8 cellular contexts compared by ENCODE assay signal in the genomic region with DNA sequence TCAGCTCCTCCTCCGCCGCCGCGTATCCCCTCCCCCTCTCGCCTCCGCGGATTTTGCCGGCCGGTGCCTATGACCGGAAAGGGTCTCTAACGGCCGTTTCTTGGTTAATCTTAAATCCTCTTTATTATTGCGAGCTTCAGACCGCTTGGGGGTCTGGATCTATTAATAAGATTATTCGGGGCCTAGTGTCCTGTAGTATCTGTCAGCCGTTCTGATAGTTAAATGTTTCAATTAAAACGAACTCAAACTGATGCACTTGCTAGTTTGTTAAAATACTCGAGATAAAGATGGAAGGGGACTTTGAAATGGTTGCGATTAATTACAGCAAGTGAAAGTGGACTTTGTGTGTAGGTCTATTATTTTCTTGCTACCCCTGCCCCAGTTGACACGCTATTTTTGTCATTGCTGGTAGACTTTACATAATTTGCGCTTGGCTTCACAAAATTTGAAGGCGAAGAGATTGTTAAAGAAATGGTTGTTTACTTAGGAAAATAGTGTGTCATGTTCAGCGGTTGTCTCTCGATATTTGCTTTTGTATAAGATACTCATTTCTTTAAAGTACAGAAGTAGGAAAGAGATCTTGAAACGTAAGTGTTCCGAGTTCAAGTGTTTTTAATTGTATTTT. TPM values are rescaled to one million over a fixed set of nuclear protein-coding genes. Genes with fewer than 3 reads are reported as not detected.
DNase-seq lines count a peak whose midpoint lies in the region; ATAC-seq lines count a peak whose summit lies in the region.

No MANE protein-coding gene starts in this region.

- 0 to 1% (median 0%) methylated on average over 26 of the region's 26 CpGs for WGBS in adipose tissue, 3 donors

- H3K4me1 Mint-ChIP-seq in immature natural killer cell, result peaks cover 54 to 66% of the 10 kb centered on the region in 2 donors

- H3K9me3 Mint-ChIP-seq in immature natural killer cell, result no peaks in the 10 kb centered on the region

- peak overlapping the region; percentile 90 for H3K27ac ChIP-seq in adipose tissue (ENCODE audit: low read depth, low read length)

- peaks cover 0 to 10% (median 0%) of the 10 kb centered on the region in 3 donors for H3K36me3 Mint-ChIP-seq in immature natural killer cell

- H3K4me3 Mint-ChIP-seq in immature natural killer cell, result peak overlapping the region; percentile 94 to 100 (median 98)

- peaks cover 10 to 21% (median 17%) of the 10 kb centered on the region in 3 donors for H3K27me3 Mint-ChIP-seq in immature natural killer cell (ENCODE audit: low read depth in 3 of 3)

- H3K27ac Mint-ChIP-seq in immature natural killer cell, result peak overlapping the region; percentile 99 to 100 (median 100)

- ATAC-seq in GM21619 (IDR thresholded peaks at IDR 0.05; ENCODE audit: unreplicated experiment) (no peak), HG03520 (IDR thresholded peaks at IDR 0.05; ENCODE audit: unreplicated experiment) (no peak)

- DNase-seq in SKM-1 treated with dmso at 0.1 percent for 144 hours (lab: John Stamatoyannopoulos, UW; ENCODE audit: unreplicated experiment) (peak; percentile 19), SKM-1 (lab: John Stamatoyannopoulos, UW; ENCODE audit: unreplicated experiment) (no peak), NCI-H526 treated with DMSO at 0.1 percent for 48 hours (lab: John Stamatoyannopoulos, UW) (peak; percentile 52), immature natural killer cell (no peak), smooth muscle cell of the brain vasculature (ENCODE audit: low read depth, low spot score) (peak; percentile 10)

RNA-seq across cellular contexts. Expression of a gene that starts 0.8 kb away (rescaled TPM):
- polyA plus RNA-seq in adipose tissue, result 100 to 1,000 TPM in 1 of 3 donors, 10 to 100 TPM in 2; 45.7 to 107 (median 83.2) TPM
- 100 to 1,000 TPM; 249 to 673 (median 267) TPM for polyA plus RNA-seq in immature natural killer cell

RNA-seq across cellular contexts. Expression of a gene that starts 1.7 kb away (rescaled TPM):
- polyA plus RNA-seq in adipose tissue (10 to 100 TPM; 16.7 to 45.5 (median 26.0) TPM), immature natural killer cell (10 to 100 TPM; 26.4 to 43.8 (median 36.3) TPM)

RNA-seq across cellular contexts. Expression of a gene that starts 44.9 kb away (rescaled TPM):
- 1 to 10 TPM; 4.6 to 8.7 (median 5.2) TPM for polyA plus RNA-seq in adipose tissue
- 1 to 10 TPM; 2.3 to 3.7 (median 3.2) TPM for polyA plus RNA-seq in immature natural killer cell

RNA-seq across cellular contexts. Expression of a gene that starts 52.1 kb away (rescaled TPM):
- 1 to 10 TPM in 2 of 3 donors, under 1 TPM in 1; 0.86 to 1.6 (median 1.3) TPM for polyA plus RNA-seq in adipose tissue
- under 1 TPM in 1 of 3 donors, not detected in 2; 1.00 TPM for polyA plus RNA-seq in immature natural killer cell

Comparison
In these comparisons a context has a peak if more than half of its experiments do, and no peak if none do; other contexts are left out.
1. DNase-seq: peak in SKM-1 treated with dmso at 0.1 percent for 144 hours (single experiment), NCI-H526 treated with DMSO at 0.1 percent for 48 hours (single experiment) and smooth muscle cell of the brain vasculature (single experiment); none in SKM-1 (single experiment) and immature natural killer cell (0 of 3).